In the genomic region with DNA sequence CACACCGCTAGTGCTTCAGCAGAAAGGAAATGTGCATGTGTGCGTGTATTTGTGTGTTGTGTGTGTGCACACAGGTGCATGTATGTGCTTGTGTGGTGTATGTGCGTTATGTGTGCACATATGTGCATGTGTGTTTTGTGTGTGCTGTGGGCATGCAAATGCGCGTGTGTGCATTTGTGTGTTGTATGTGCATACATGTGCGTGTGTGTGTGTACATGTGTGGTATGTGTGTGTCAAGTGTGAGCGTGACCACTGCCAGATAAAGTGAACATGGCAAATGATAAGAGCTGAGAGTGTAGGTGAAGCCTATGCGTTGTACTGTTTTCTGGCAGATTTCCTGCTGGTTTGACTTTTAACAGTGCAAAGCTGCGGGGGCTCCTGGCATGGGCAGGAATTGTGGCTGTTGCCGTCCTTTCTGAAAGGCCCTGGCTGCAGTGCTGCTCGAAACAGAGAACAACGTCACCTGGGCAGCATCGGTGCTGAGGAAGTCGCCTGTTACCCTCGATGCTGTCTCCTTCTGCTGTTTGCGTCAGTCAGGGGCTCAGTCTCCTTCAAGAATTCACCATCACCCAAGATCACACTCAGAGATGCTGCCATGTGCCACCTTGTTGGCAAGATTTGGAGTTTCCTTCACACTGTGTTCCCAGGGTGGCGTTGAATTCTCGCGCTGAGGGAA, we compare ENCODE assay signal across 29 cellular contexts. TPM values are rescaled to one million over a fixed set of nuclear protein-coding genes. Genes with fewer than 3 reads are reported as not detected.
DNase-seq lines count a peak whose midpoint lies in the region; ATAC-seq, FAIRE-seq and TF ChIP-seq lines count a peak whose summit lies in the region.
"Had no signal": no experiment of that assay in that cellular context is flagged by ENCODE, and none has a peak within 500 bp of the region (broad histone marks: within the 10 kb centered on the region; RNA-seq: fewer than 3 reads in every experiment).

No MANE protein-coding gene starts in this region.

- H3K23ac ChIP-seq in H1 (ENCODE audit: insufficient read length) (peak overlapping the region; percentile 75), mesendoderm (ENCODE audit: low read length) (no peak overlapping the region)

- TF ChIP-seq POLR2A in H1 (IDR thresholded peaks at IDR 0.05; ENCODE audit: control extremely low read depth in 1 of 2, low read depth in 2 of 2, low read length in 2 of 2) = no peak

- no peak for ATAC-seq in HG03045 (IDR thresholded peaks at IDR 0.05; ENCODE audit: unreplicated experiment)
- ATAC-seq: CD8-positive, alpha-beta T cell; K562 had no signal

- no peak overlapping the region for H4K91ac ChIP-seq in H1 (replicated peaks; ENCODE audit: insufficient read length, low read length)

- no peak overlapping the region for H3K18ac ChIP-seq in H1 (ENCODE audit: extremely low read depth, low read length)
- no peak overlapping the region for H3K18ac ChIP-seq in mesendoderm (ENCODE audit: low read length)

- H3K9me3 ChIP-seq in BLaER1 (no peaks in the 10 kb centered on the region), H1 (ENCODE audit: insufficient read depth in 2 of 2, low read depth in 1 of 2, low read length in 1 of 2) (no peaks in the 10 kb centered on the region), osteoblast (ENCODE audit: low read depth, low read length) (no peaks in the 10 kb centered on the region), SJCRH30 (replicated peaks) (no peaks in the 10 kb centered on the region)
- H3K9me3 ChIP-seq: Caco-2, SK-N-SH had no signal

- H4K8ac ChIP-seq in H1 (ENCODE audit: extremely low read depth, insufficient read depth, low read length) (peak overlapping the region; percentile 31; the same call in 1 of the 2 replicates), mesendoderm (ENCODE audit: low read depth, low read length) (no peak overlapping the region)

- H4K5ac ChIP-seq in H1 (ENCODE audit: insufficient read length, low read depth, low read length) = no peak overlapping the region
- no peak overlapping the region for H4K5ac ChIP-seq in mesendoderm (ENCODE audit: low read length)

- CTCF ChIA-PET in H1 (lab: Charles Lee; ENCODE audit: partially characterized antibody) = no interaction called here

- no peak overlapping the region for H2BK15ac ChIP-seq in H1 (ENCODE audit: low read length)
- no peak overlapping the region for H2BK15ac ChIP-seq in mesendoderm (replicated peaks; ENCODE audit: low read depth)

- H3K9ac ChIP-seq in BLaER1 (no peak overlapping the region), H1 (replicated peaks in 1 of 4; ENCODE audit: extremely low read depth in 1 of 4, low read depth in 3 of 4, low read length in 3 of 4) (no peak overlapping the region), mesendoderm (ENCODE audit: low read length) (no peak overlapping the region)
- H3K9ac ChIP-seq: SK-N-SH had no signal

- H2BK5ac ChIP-seq in H1 (ENCODE audit: low read depth, low read length) = no peak overlapping the region; the same call in 1 of the 2 replicates
- no peak overlapping the region for H2BK5ac ChIP-seq in mesendoderm (ENCODE audit: low read length)

- H3K56ac ChIP-seq in H1 (replicated peaks; ENCODE audit: insufficient read length, low read depth, low read length) (no peak overlapping the region), mesendoderm (ENCODE audit: low read length) (no peak overlapping the region)

- H2AK5ac ChIP-seq in H1 (ENCODE audit: low read depth, low read length) (no peak overlapping the region), mesendoderm (ENCODE audit: low read length) (no peak overlapping the region)

- H3K4me3 ChIP-seq in BLaER1 = no peak overlapping the region
- H3K4me3 ChIP-seq in H1 (ENCODE audit: extremely low read depth in 1 of 4, insufficient read depth in 2 of 4, low read depth in 3 of 4, low read length in 4 of 4) = no peak overlapping the region
- H3K4me3 ChIP-seq in osteoblast (ENCODE audit: insufficient read depth, low read length) = no peak overlapping the region
- no peak overlapping the region for H3K4me3 ChIP-seq in SJCRH30
- no peak overlapping the region for H3K4me3 ChIP-seq in mesendoderm (ENCODE audit: low read length)
- H3K4me3 ChIP-seq: K562 had no signal

- H2BK12ac ChIP-seq in H1 (ENCODE audit: low read depth, low read length) = no peak overlapping the region

- H3K23me2 ChIP-seq in H1 (ENCODE audit: low read depth, low read length) = no peaks in the 10 kb centered on the region

- H3K36me3 ChIP-seq in BLaER1 (peaks cover 53% of the 10 kb centered on the region), H1 (ENCODE audit: control insufficient read depth in 2 of 4, insufficient read depth in 4 of 4, low read length in 3 of 4) (no peaks in the 10 kb centered on the region), osteoblast (ENCODE audit: insufficient read depth, low read length) (no peaks in the 10 kb centered on the region), SJCRH30 (no peaks in the 10 kb centered on the region), mesendoderm (ENCODE audit: control insufficient read depth, insufficient read depth, low read length) (no peaks in the 10 kb centered on the region)

- H3K4ac ChIP-seq in H1 (replicated peaks; ENCODE audit: insufficient read length, low read depth, low read length) (peak overlapping the region; percentile 63), mesendoderm (ENCODE audit: low read depth, low read length) (no peak overlapping the region)

- H3K79me1 ChIP-seq in H1 (ENCODE audit: low read depth, low read length) (no peaks in the 10 kb centered on the region), mesendoderm (ENCODE audit: low read length) (no peaks in the 10 kb centered on the region)

- H3K27me3 ChIP-seq in BLaER1 (no peaks in the 10 kb centered on the region), H1 (replicated peaks in 1 of 4; ENCODE audit: control insufficient read depth in 3 of 4, extremely low read depth in 1 of 4, insufficient read depth in 3 of 4, low read length in 3 of 4) (no peaks in the 10 kb centered on the region; a peak in 1 of 7 replicates), osteoblast (ENCODE audit: insufficient read depth, low read length) (no peaks in the 10 kb centered on the region), SJCRH30 (peaks cover 8% of the 10 kb centered on the region; the same call in 1 of the 2 replicates), mesendoderm (ENCODE audit: insufficient read depth, low read length, poor library complexity) (no peaks in the 10 kb centered on the region)

- no peaks in the 10 kb centered on the region for H3K79me2 ChIP-seq in H1 (ENCODE audit: control insufficient read depth in 1 of 2, insufficient read depth in 2 of 2, low read length in 2 of 2)
- no peaks in the 10 kb centered on the region for H3K79me2 ChIP-seq in osteoblast (ENCODE audit: insufficient read depth, low read length)
- H3K79me2 ChIP-seq in mesendoderm (ENCODE audit: control insufficient read depth, insufficient read depth, low read length) = no peaks in the 10 kb centered on the region

- DNase-seq in HTR-8/SVneo (ENCODE audit: insufficient read length, low spot score) = no peak
- DNase-seq in H1 (ENCODE audit: low read depth in 1 of 2, low spot score in 2 of 2) = no peak
- peak; percentile 53 for DNase-seq in osteoblast (ENCODE audit: insufficient read length, low spot score, missing footprints)
- DNase-seq in SJCRH30 = no peak
- DNase-seq in mesendoderm = no peak
- DNase-seq in Kasumi-1 (lab: John Stamatoyannopoulos, UW) = no peak
- DNase-seq: Caco-2; CD8-positive, alpha-beta T cell; DMS 273 treated with DMSO at 0.1 percent for 48 hours; DMS79; EL; GDM1; GOT3; HCEC 1CT; NCI-H1105 treated with DMSO at 0.1 percent for 48 hours; NCI-H146; NCI-H2029 treated with DMSO at 0.1 percent for 48 hours; NCI-H526 treated with DMSO at 0.1 percent for 48 hours; RPMI8226; SIG-M5; SK-N-SH had no signal

- H2AFZ ChIP-seq in H1 (ENCODE audit: low read length) = no peak overlapping the region
- H2AFZ ChIP-seq in osteoblast (ENCODE audit: low read length) = no peak overlapping the region

- H3K14ac ChIP-seq in H1 (ENCODE audit: insufficient read length) = no peak overlapping the region

- no peak for TF ChIP-seq CTCF in H1 (IDR thresholded peaks at IDR 0.05; ENCODE audit: control extremely low read depth in 1 of 3, insufficient read depth in 1 of 3, low read depth in 1 of 3, low read length in 3 of 3)
- TF ChIP-seq CTCF in osteoblast (IDR thresholded peaks at IDR 0.05; ENCODE audit: extremely low read depth, low read depth, low read length) = no peak

- no peak overlapping the region for H2BK120ac ChIP-seq in H1 (replicated peaks; ENCODE audit: low read depth, low read length)
- H2BK120ac ChIP-seq in mesendoderm (ENCODE audit: low read depth, low read length) = no peak overlapping the region

- H3K27ac ChIP-seq in BLaER1 = no peak overlapping the region
- H3K27ac ChIP-seq in H1 (ENCODE audit: low read depth, low read length) = no peak overlapping the region
- no peak overlapping the region for H3K27ac ChIP-seq in osteoblast (ENCODE audit: low read depth, low read length)
- H3K27ac ChIP-seq in SJCRH30 = no peak overlapping the region
- H3K27ac ChIP-seq in mesendoderm (ENCODE audit: low read depth, low read length) = no peak overlapping the region
- H3K27ac ChIP-seq: C4-2B, HL-60 had no signal

- H3K4me2 ChIP-seq in BLaER1 = 0 out of 2 replicates have a peak overlapping the region, but pooled peaks have one; percentile 7
- H3K4me2 ChIP-seq in H1 (ENCODE audit: insufficient read depth in 1 of 2, low read depth in 2 of 2, low read length in 2 of 2) = no peak overlapping the region
- H3K4me2 ChIP-seq in osteoblast (ENCODE audit: insufficient read depth, low read length) = no peak overlapping the region
- H3K4me2 ChIP-seq in mesendoderm (ENCODE audit: low read length) = no peak overlapping the region
- H3K4me2 ChIP-seq: SK-N-SH had no signal

- H3K4me1 ChIP-seq in BLaER1 (peaks cover 69% of the 10 kb centered on the region), H1 (replicated peaks in 1 of 4; ENCODE audit: control insufficient read depth in 3 of 4, insufficient read depth in 4 of 4, low read length in 3 of 4) (no peaks in the 10 kb centered on the region), osteoblast (ENCODE audit: insufficient read depth, low read length) (no peaks in the 10 kb centered on the region), SJCRH30 (no peaks in the 10 kb centered on the region), mesendoderm (ENCODE audit: control insufficient read depth, low read depth, low read length) (no peaks in the 10 kb centered on the region)
- H3K4me1 ChIP-seq: Caco-2 had no signal

- no peak for TF ChIP-seq RAD21 in H1 (IDR thresholded peaks at IDR 0.05 in 1 of 2, conservative IDR thresholded peaks at IDR 0.05 in 1 of 2; ENCODE audit: low read depth in 2 of 2, low read length in 2 of 2)

- no peaks in the 10 kb centered on the region for H4K20me1 ChIP-seq in BLaER1
- no peaks in the 10 kb centered on the region for H4K20me1 ChIP-seq in H1 (replicated peaks in 1 of 2; ENCODE audit: control insufficient read depth in 1 of 2, insufficient read depth in 2 of 2, low read length in 2 of 2)
- H4K20me1 ChIP-seq in osteoblast (ENCODE audit: insufficient read depth, low read length) = no peaks in the 10 kb centered on the region

- H2BK20ac ChIP-seq in H1 (ENCODE audit: low read length) = no peak overlapping the region

- 89% methylated on average over 19 of the region's 19 CpGs; no CpG with 5 or more reads in 1 of the 2 experiments for WGBS in H1 (ENCODE audit: extremely low coverage in 1 of 2, insufficient coverage in 1 of 2, insufficient read length in 1 of 2, insufficient replicate concordance in 2 of 2, low coverage in 1 of 2, low lambda C conversion rate in 2 of 2, missing lambda C conversion rate in 1 of 2), 2 experiments
- no CpG with 5 or more reads among the region's 19 CpGs for WGBS in mesendoderm (ENCODE audit: extremely low coverage, insufficient coverage, low lambda C conversion rate)

- TF ChIP-seq EP300 in H1 (IDR thresholded peaks at IDR 0.05; ENCODE audit: borderline replicate concordance in 1 of 2, low read depth in 2 of 2, low read length in 2 of 2) = no peak

- FAIRE-seq in HTR-8/SVneo (lab: Jason Lieb, UNC) = peak; percentile 42
- FAIRE-seq in H1 (lab: Jason Lieb, UNC) = no peak
- FAIRE-seq: GM12891, K562 had no signal

- POLR2A ChIA-PET in H1 (lab: Charles Lee; ENCODE audit: partially characterized antibody) = no interaction called here

RNA-seq across cellular contexts. Expression of gene ADGRD1, which starts 56.0 kb away (rescaled TPM):
- total RNA-seq in H1 (2021; fragmentation: NEBNext Ultra II Directional; extraction: Animal tissue kit (Norgen Biotek cat#: 25700)) = 0.48 and 1.3 TPM in 2 replicates
- 0.36 and 1.1 TPM in 2 replicates for polyA plus RNA-seq in H1 (2011; rRNA removed)
- polyA plus RNA-seq in H1 (2011; cell fraction: cytosol; rRNA removed) = 0.47 TPM
- 2.0 TPM for polyA plus RNA-seq in H1 (2011; cell fraction: nucleus; rRNA removed)
- polyA plus RNA-seq in H1 (2012, experiment 1 of 2) = 0.20 to 0.96 TPM (median 0.35 TPM) in 4 replicates
- 0.12 TPM for polyA plus RNA-seq in H1 (2012, experiment 2 of 2)
- 0.34 TPM for polyA plus RNA-seq in H1 (2013, experiment 1 of 2)
- 0.39 TPM for polyA plus RNA-seq in H1 (2013, experiment 2 of 2)
- 1.6 and 1.8 TPM in 2 replicates for polyA minus RNA-seq in H1 (2011; rRNA and poly(A)+ RNA removed)
- polyA minus RNA-seq in H1 (2011; cell fraction: cytosol; rRNA and poly(A)+ RNA removed) = 1.2 TPM
- 3.6 TPM for polyA minus RNA-seq in H1 (2011; cell fraction: nucleus; rRNA and poly(A)+ RNA removed)
- total RNA-seq in osteoblast = 0.29 and 0.72 TPM in 2 replicates
- 0.13 and 0.36 TPM in 2 replicates for total RNA-seq in SJCRH30 (2014; rRNA removed; shearing (Covaris generic))
- polyA plus RNA-seq in mesendoderm (2013, experiment 1 of 2) = 0.48 TPM
- 0.87 TPM for polyA plus RNA-seq in mesendoderm (2013, experiment 2 of 2)
- total RNA-seq: A673; CD8-positive, alpha-beta T cell; LHCN-M2 had no signal
- polyA plus RNA-seq: SK-N-SH had no signal
